10 cellular contexts compared by ENCODE assay signal in genomic region chr22:42947211-42947990, GRCh38.
DNase-seq lines count a peak whose midpoint lies in the region; ATAC-seq, FAIRE-seq and TF ChIP-seq lines count a peak whose summit lies in the region.
"Had no signal": no experiment of that assay in that cellular context is flagged by ENCODE, and none has a peak within 500 bp of the region (broad histone marks: within the 10 kb centered on the region; RNA-seq: fewer than 3 reads in every experiment).

No MANE protein-coding gene starts in this region.

- H2BK5ac ChIP-seq in neuronal stem cell (ENCODE audit: low read length) = peak overlapping the region; percentile 39

- H3K14ac ChIP-seq in neuronal stem cell (ENCODE audit: low read length) = no peak overlapping the region

- H3K4me1 ChIP-seq in endothelial cell of umbilical vein (ENCODE audit: control insufficient read depth, extremely low read depth, insufficient read depth, low read length) = peaks cover 21% of the 10 kb centered on the region
- peaks cover 41 to 43% of the 10 kb centered on the region in 2 donors for H3K4me1 ChIP-seq in neuronal stem cell (ENCODE audit: control insufficient read depth in 2 of 2, insufficient read depth in 1 of 2, low read depth in 1 of 2, low read length in 2 of 2)

- H3K9me3 ChIP-seq in endothelial cell of umbilical vein (replicated peaks; ENCODE audit: control insufficient read depth, insufficient read depth, low read length) = no peaks in the 10 kb centered on the region
- H3K9me3 ChIP-seq in neuronal stem cell (replicated peaks in 1 of 2; ENCODE audit: control insufficient read depth in 2 of 2, insufficient read depth in 1 of 2, low read depth in 1 of 2, low read length in 2 of 2) = no peaks in the 10 kb centered on the region

- dilution Hi-C loops in endothelial cell of umbilical vein (cut with MboI; ENCODE audit: extremely low pct_ligation_motif_present, low sequenced_read_pairs) = no loop called here

- H3K27ac ChIP-seq in endothelial cell of umbilical vein (ENCODE audit: insufficient read depth, low read depth, low read length) (peak overlapping the region; percentile 13), neuronal stem cell (replicated peaks; ENCODE audit: low read length) (peak overlapping the region; percentile 83)

- CTCF ChIA-PET in endothelial cell of umbilical vein (lab: Charles Lee) = interaction anchor here (0.6 to 3.9 kb wide), 7 partner anchors 8 to 94 kb away, joined by 3 to 29 read pairs (median 3); no protein-coding TSS in a partner anchor

- H3K4me2 ChIP-seq in endothelial cell of umbilical vein (ENCODE audit: insufficient read depth, low read length) = no peak overlapping the region
- H3K4me2 ChIP-seq in neuronal stem cell (ENCODE audit: insufficient read depth, low read length, poor library complexity, severe bottlenecking) = no peak overlapping the region

- BruUV-seq in endothelial cell of umbilical vein (replicated peaks; lab: Mats Ljungman, UMichigan) = no TSS peak

- H3K9me1 ChIP-seq in endothelial cell of umbilical vein (replicated peaks; ENCODE audit: control insufficient read depth, extremely low read depth, insufficient read depth, low read length) = no peaks in the 10 kb centered on the region

- no peaks in the 10 kb centered on the region for H4K20me1 ChIP-seq in endothelial cell of umbilical vein (replicated peaks; ENCODE audit: control insufficient read depth, extremely low read depth, insufficient read depth, low read length)

- no peak overlapping the region for H3K4ac ChIP-seq in neuronal stem cell (ENCODE audit: low read length)

- no peak for TF ChIP-seq POLR2A in endothelial cell of umbilical vein (IDR thresholded peaks at IDR 0.05; ENCODE audit: low read depth, low read length)

- H3K79me1 ChIP-seq in neuronal stem cell (ENCODE audit: low read depth, low read length) = peaks cover 8% of the 10 kb centered on the region

- WGBS in neuronal stem cell (ENCODE audit: extremely low coverage in 2 of 2, insufficient read length in 2 of 2, insufficient replicate concordance in 1 of 2), 2 donors = no CpG with 5 or more reads among the region's 13 CpGs

- no peak overlapping the region for H4K8ac ChIP-seq in neuronal stem cell (ENCODE audit: low read depth, low read length)

- H3K36me3 ChIP-seq in endothelial cell of umbilical vein (ENCODE audit: control insufficient read depth in 2 of 2, extremely low read depth in 1 of 2, insufficient read depth in 2 of 2, low read length in 2 of 2) (no peaks in the 10 kb centered on the region), neuronal stem cell (replicated peaks in 1 of 2; ENCODE audit: control insufficient read depth in 2 of 2, insufficient read depth in 2 of 2, low read length in 2 of 2) (peaks cover 0 to 13% of the 10 kb centered on the region in 2 donors)

- ATAC-seq in HG02884 (IDR thresholded peaks at IDR 0.05; ENCODE audit: unreplicated experiment) = no peak

- intact Hi-C loops in endothelial cell of umbilical vein (cut with micrococcal nuclease) = no loop called here

- H3K9ac ChIP-seq in endothelial cell of umbilical vein (replicated peaks; ENCODE audit: extremely low read depth, insufficient read depth, low read length) (no peak overlapping the region), neuronal stem cell (ENCODE audit: low read depth, low read length, poor library complexity) (no peak overlapping the region)

- peak; percentile 78 for DNase-seq in DMS79 (lab: John Stamatoyannopoulos, UW)
- DNase-seq in NCI-H2196 (lab: John Stamatoyannopoulos, UW; ENCODE audit: unreplicated experiment) = peak; percentile 77
- peak; percentile 71 for DNase-seq in endothelial cell of umbilical vein (ENCODE audit: low read depth, low spot score)
- DNase-seq in neuronal stem cell (ENCODE audit: low spot score) = peak; percentile 43
- no peak for DNase-seq in stimulated activated naive CD4-positive, alpha-beta T cell treated with Interleukin-2 at 50 U/mL for 16 hours (lab: John Stamatoyannopoulos, UW)
- no peak for DNase-seq in NCI-H187 treated with DMSO at 0.1 percent for 48 hours (lab: John Stamatoyannopoulos, UW)
- DNase-seq in CD1c-positive myeloid dendritic cell (ENCODE audit: extremely low spot score) = no peak
- DNase-seq: amniotic stem cell, NCI-H526 treated with DMSO at 0.1 percent for 48 hours had no signal

- H2BK12ac ChIP-seq in neuronal stem cell (ENCODE audit: low read length) = peak overlapping the region; percentile 27

- H4K91ac ChIP-seq in neuronal stem cell (ENCODE audit: low read depth, low read length, poor library complexity) = no peak overlapping the region

- peak; percentile 73 for FAIRE-seq in endothelial cell of umbilical vein (lab: Jason Lieb, UNC)

- peak overlapping the region; percentile 94 for H3K18ac ChIP-seq in neuronal stem cell (ENCODE audit: low read length)

- H2BK15ac ChIP-seq in neuronal stem cell (ENCODE audit: low read length) = no peak overlapping the region

- TF ChIP-seq CTCF in endothelial cell of umbilical vein (IDR thresholded peaks at IDR 0.05; ENCODE audit: extremely low read depth in 1 of 2, insufficient read depth in 1 of 2, low read depth in 1 of 2, low read length in 2 of 2) = no peak

- POLR2A ChIA-PET in endothelial cell of umbilical vein (lab: Charles Lee) = no interaction called here

- H3K79me2 ChIP-seq in endothelial cell of umbilical vein (ENCODE audit: control insufficient read depth, insufficient read depth, low read length) = peaks cover 23% of the 10 kb centered on the region

- peak overlapping the region; percentile 69 for H2BK120ac ChIP-seq in neuronal stem cell (ENCODE audit: low read depth, low read length)

- H3K4me3 ChIP-seq in endothelial cell of umbilical vein (replicated peaks in 1 of 3; ENCODE audit: insufficient read depth in 1 of 3, low read depth in 1 of 3, low read length in 3 of 3) (no peak overlapping the region), neuronal stem cell (ENCODE audit: low read length in 2 of 2) (no peak overlapping the region)

- H2AFZ ChIP-seq in endothelial cell of umbilical vein (ENCODE audit: low read depth, low read length) (no peak overlapping the region), neuronal stem cell (ENCODE audit: low read length) (no peak overlapping the region)

- H2AK5ac ChIP-seq in neuronal stem cell (ENCODE audit: low read depth, low read length) = peak overlapping the region; percentile 17

- H3K23ac ChIP-seq in neuronal stem cell (ENCODE audit: low read depth, low read length, poor library complexity) = no peak overlapping the region

- H3K27me3 ChIP-seq in endothelial cell of umbilical vein (ENCODE audit: control insufficient read depth in 2 of 2, insufficient read depth in 2 of 2, low read length in 2 of 2) = no peaks in the 10 kb centered on the region
- no peaks in the 10 kb centered on the region for H3K27me3 ChIP-seq in neuronal stem cell (ENCODE audit: control insufficient read depth in 3 of 3, insufficient read depth in 3 of 3, low read depth in 1 of 3, low read length in 3 of 3)

TF ChIP-seq in endothelial cell of umbilical vein, 7 proteins besides CTCF, POLR2A, EP300 and RAD21:
- peak; percentile 29 for TF ChIP-seq JUN (IDR thresholded peaks at IDR 0.05; ENCODE audit: borderline replicate concordance, insufficient read depth, insufficient read length, low read depth)
- peak; percentile 34 for TF ChIP-seq FOS (IDR thresholded peaks at IDR 0.05; ENCODE audit: borderline replicate concordance, insufficient read depth, low read length)
- TF ChIP-seq, protein P1, sequence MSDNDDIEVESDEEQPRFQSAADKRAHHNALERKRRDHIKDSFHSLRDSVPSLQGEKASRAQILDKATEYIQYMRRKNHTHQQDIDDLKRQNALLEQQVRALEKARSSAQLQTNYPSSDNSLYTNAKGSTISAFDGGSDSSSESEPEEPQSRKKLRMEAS (IDR thresholded peaks at IDR 0.05; ENCODE audit: insufficient read depth, insufficient read length) = no peak
TF ChIP-seq in endothelial cell of umbilical vein: peak in this region for 2.

Comparison
In these comparisons a context has a peak if more than half of its experiments do, and no peak if none do; other contexts are left out.
1. DNase-seq: peak in DMS79 (single experiment), NCI-H2196 (single experiment), endothelial cell of umbilical vein (single experiment) and neuronal stem cell (single experiment); none in stimulated activated naive CD4-positive, alpha-beta T cell treated with Interleukin-2 at 50 U/mL for 16 hours (single experiment), NCI-H187 treated with DMSO at 0.1 percent for 48 hours (single experiment) and CD1c-positive myeloid dendritic cell (single experiment).